In genomic region chr11:12565406-12565805, GRCh38 we compare ENCODE assay signal across 29 cellular contexts.
"Had no signal": no experiment of that assay in that cellular context is flagged by ENCODE, and none has a peak within 500 bp of the region (broad histone marks: within the 10 kb centered on the region; RNA-seq: fewer than 3 reads in every experiment).

No MANE protein-coding gene starts in this region.

- H3K79me2 ChIP-seq: parathyroid adenoma had no signal

- H3K27me3 ChIP-seq: neural progenitor cell, ovary, right lobe of liver, sigmoid colon, suprapubic skin, testis, tibial nerve, upper lobe of right lung, uterus had no signal

- H3K4me2 ChIP-seq: neural progenitor cell, smooth muscle cell had no signal

- H3K27ac ChIP-seq: neural progenitor cell, ovary, parathyroid adenoma, psoas muscle, right lobe of liver, sigmoid colon, skin epidermis, spleen, suprapubic skin, testis, tibial nerve, upper lobe of right lung, uterus had no signal

- H2AFZ ChIP-seq: neural progenitor cell, parathyroid adenoma had no signal

- H3K9ac ChIP-seq: neural progenitor cell, parathyroid adenoma had no signal

- H3K4me3 ChIP-seq: neural progenitor cell, ovary, psoas muscle, right lobe of liver, sigmoid colon, skin epidermis, smooth muscle cell, spleen, suprapubic skin, testis, tibial nerve, upper lobe of right lung, uterus had no signal

- H3K36me3 ChIP-seq: neural progenitor cell, ovary, right lobe of liver, sigmoid colon, spleen, suprapubic skin, tibial nerve, upper lobe of right lung, uterus had no signal

- ATAC-seq: naive thymus-derived CD4-positive, alpha-beta T cell; natural killer cell; psoas muscle; right cardiac atrium; right lobe of liver; stimulated activated memory B cell treated with anti-CD40 and anti-IgM and Interleukin-4, amounts not matched to agents 10 μg/mL and 1 μg/mL and 100 μg/mL, for 72 hours; stimulated activated naive CD8-positive, alpha-beta T cell treated with anti-CD3 and anti-CD28 coated beads, Interleukin-15, amount 100 ng/mL, for 72 hours; stimulated activated naive CD8-positive, alpha-beta T cell treated with anti-CD3 and anti-CD28 coated beads, Interleukin-15, Interleukin-2, amounts not matched to agents 100 U/mL and 50 U/mL, for 24 hours; upper lobe of right lung had no signal

- DNase-seq: naive thymus-derived CD4-positive, alpha-beta T cell; natural killer cell; occipital lobe; ovary; posterior cingulate gyrus; psoas muscle; right cardiac atrium; right lobe of liver; sigmoid colon; spleen; stimulated activated CD4-positive, alpha-beta T cell treated with anti-CD3 and anti-CD28 coated beads, Interleukin-12 subunit alpha, Interleukin-12 subunit beta, amount 100 ng/mL, for 4 hours; stimulated activated CD4-positive, alpha-beta T cell treated with anti-CD3 and anti-CD28 coated beads, Interleukin-1b, Interleukin-23, amount 100 ng/mL, for 48 hours; stimulated activated CD4-positive, alpha-beta T cell treated with anti-CD3 and anti-CD28 coated beads, Interleukin-4, amount 100 ng/mL, for 1 hour; stimulated activated CD4-positive, alpha-beta T cell treated with anti-CD3 and anti-CD28 coated beads, Interleukin-4, amount 100 ng/mL, for 4 hours; stimulated activated CD8-positive, alpha-beta memory T cell treated with anti-CD3 and anti-CD28 coated beads, Interleukin-4, amount 100 ng/mL, for 48 hours; stimulated activated naive CD4-positive, alpha-beta T cell; stimulated activated naive CD8-positive, alpha-beta T cell treated with anti-CD3 and anti-CD28 coated beads, Interleukin-15, amount 100 ng/mL, for 72 hours; stimulated activated naive CD8-positive, alpha-beta T cell treated with anti-CD3 and anti-CD28 coated beads, Interleukin-15, Interleukin-2, amounts not matched to agents 100 U/mL and 50 U/mL, for 24 hours; substantia nigra; testis; upper lobe of right lung; uterus had no signal

- H3K9me3 ChIP-seq: ovary, right lobe of liver, sigmoid colon, suprapubic skin, testis, upper lobe of right lung, uterus had no signal

- H3K4me1 ChIP-seq: neural progenitor cell, parathyroid adenoma, psoas muscle, right lobe of liver, spleen, suprapubic skin, testis, tibial nerve, upper lobe of right lung, uterus had no signal
